In the genomic region with DNA sequence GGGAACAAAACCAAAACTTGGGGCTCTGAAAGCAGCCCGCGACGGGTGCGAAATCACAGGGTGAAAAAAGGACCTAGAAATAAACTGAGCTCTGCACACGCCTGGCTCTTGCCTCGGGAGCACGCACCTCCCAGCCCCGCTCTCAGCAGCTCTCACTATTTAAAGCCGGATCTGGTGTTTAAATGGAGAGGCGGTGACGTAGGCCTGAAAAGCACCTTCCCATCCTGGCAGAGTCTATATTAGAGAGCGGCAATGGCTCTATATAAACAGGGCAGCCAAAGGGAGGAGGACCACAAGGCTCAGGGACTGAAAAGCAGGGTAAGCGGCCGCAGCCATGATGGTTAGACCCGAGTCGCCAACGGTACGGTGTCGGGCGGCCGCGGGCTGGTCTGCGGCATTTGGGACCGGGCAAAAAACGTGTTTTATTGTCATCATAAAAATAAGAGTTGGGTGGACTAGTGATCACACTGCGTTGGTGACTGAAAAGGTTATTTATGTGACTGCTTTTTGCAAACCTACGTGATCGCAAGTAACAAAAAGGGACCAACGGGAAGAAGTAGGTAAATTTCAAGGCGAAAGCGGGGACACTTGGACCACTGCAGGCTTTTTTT, we compare ENCODE assay signal across 1 cellular context.
TF ChIP-seq lines count a peak whose summit lies in the region.

No MANE protein-coding gene starts in this region.

TF ChIP-seq in HepG2, 621 proteins besides CTCF, POLR2A, EP300 and RAD21 (continued from another document and continues in another):
- TF ChIP-seq, protein P1, sequence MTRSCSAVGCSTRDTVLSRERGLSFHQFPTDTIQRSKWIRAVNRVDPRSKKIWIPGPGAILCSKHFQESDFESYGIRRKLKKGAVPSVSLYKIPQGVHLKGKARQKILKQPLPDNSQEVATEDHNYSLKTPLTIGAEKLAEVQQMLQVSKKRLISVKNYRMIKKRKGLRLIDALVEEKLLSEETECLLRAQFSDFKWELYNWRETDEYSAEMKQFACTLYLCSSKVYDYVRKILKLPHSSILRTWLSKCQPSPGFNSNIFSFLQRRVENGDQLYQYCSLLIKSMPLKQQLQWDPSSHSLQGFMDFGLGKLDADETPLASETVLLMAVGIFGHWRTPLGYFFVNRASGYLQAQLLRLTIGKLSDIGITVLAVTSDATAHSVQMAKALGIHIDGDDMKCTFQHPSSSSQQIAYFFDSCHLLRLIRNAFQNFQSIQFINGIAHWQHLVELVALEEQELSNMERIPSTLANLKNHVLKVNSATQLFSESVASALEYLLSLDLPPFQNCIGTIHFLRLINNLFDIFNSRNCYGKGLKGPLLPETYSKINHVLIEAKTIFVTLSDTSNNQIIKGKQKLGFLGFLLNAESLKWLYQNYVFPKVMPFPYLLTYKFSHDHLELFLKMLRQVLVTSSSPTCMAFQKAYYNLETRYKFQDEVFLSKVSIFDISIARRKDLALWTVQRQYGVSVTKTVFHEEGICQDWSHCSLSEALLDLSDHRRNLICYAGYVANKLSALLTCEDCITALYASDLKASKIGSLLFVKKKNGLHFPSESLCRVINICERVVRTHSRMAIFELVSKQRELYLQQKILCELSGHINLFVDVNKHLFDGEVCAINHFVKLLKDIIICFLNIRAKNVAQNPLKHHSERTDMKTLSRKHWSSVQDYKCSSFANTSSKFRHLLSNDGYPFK (CRISPR knock-in tag; IDR thresholded peaks at IDR 0.05; ENCODE audit: borderline replicate concordance): peak; percentile 87; the same call in 1 of the 2 replicates
- TF ChIP-seq ZNF773 (CRISPR knock-in tag; IDR thresholded peaks at IDR 0.05; ENCODE audit: borderline replicate concordance): no peak
- peak; percentile 60; the same call in 1 of the 2 replicates for TF ChIP-seq GTF3A (CRISPR knock-in tag; conservative IDR thresholded peaks at IDR 0.05)
- TF ChIP-seq, protein P2, sequence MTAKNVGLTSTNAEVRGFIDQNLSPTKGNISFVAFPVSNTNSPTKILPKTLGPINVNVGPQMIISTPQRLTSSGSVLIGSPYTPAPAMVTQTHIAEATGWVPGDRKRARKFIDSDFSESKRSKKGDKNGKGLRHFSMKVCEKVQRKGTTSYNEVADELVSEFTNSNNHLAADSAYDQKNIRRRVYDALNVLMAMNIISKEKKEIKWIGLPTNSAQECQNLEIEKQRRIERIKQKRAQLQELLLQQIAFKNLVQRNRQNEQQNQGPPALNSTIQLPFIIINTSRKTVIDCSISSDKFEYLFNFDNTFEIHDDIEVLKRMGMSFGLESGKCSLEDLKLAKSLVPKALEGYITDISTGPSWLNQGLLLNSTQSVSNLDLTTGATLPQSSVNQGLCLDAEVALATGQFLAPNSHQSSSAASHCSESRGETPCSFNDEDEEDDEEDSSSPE (CRISPR knock-in tag; IDR thresholded peaks at IDR 0.05): peak; percentile 56; the same call in 1 of the 2 replicates
- TF ChIP-seq, protein P3, sequence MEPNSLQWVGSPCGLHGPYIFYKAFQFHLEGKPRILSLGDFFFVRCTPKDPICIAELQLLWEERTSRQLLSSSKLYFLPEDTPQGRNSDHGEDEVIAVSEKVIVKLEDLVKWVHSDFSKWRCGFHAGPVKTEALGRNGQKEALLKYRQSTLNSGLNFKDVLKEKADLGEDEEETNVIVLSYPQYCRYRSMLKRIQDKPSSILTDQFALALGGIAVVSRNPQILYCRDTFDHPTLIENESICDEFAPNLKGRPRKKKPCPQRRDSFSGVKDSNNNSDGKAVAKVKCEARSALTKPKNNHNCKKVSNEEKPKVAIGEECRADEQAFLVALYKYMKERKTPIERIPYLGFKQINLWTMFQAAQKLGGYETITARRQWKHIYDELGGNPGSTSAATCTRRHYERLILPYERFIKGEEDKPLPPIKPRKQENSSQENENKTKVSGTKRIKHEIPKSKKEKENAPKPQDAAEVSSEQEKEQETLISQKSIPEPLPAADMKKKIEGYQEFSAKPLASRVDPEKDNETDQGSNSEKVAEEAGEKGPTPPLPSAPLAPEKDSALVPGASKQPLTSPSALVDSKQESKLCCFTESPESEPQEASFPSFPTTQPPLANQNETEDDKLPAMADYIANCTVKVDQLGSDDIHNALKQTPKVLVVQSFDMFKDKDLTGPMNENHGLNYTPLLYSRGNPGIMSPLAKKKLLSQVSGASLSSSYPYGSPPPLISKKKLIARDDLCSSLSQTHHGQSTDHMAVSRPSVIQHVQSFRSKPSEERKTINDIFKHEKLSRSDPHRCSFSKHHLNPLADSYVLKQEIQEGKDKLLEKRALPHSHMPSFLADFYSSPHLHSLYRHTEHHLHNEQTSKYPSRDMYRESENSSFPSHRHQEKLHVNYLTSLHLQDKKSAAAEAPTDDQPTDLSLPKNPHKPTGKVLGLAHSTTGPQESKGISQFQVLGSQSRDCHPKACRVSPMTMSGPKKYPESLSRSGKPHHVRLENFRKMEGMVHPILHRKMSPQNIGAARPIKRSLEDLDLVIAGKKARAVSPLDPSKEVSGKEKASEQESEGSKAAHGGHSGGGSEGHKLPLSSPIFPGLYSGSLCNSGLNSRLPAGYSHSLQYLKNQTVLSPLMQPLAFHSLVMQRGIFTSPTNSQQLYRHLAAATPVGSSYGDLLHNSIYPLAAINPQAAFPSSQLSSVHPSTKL (CRISPR knock-in tag; IDR thresholded peaks at IDR 0.05): peak; percentile 73
- TF ChIP-seq ATF7-NPFF (CRISPR knock-in tag; IDR thresholded peaks at IDR 0.05; ENCODE audit: low read depth): peak; percentile 78; the same call in 1 of the 2 replicates
- TF ChIP-seq, protein P4, sequence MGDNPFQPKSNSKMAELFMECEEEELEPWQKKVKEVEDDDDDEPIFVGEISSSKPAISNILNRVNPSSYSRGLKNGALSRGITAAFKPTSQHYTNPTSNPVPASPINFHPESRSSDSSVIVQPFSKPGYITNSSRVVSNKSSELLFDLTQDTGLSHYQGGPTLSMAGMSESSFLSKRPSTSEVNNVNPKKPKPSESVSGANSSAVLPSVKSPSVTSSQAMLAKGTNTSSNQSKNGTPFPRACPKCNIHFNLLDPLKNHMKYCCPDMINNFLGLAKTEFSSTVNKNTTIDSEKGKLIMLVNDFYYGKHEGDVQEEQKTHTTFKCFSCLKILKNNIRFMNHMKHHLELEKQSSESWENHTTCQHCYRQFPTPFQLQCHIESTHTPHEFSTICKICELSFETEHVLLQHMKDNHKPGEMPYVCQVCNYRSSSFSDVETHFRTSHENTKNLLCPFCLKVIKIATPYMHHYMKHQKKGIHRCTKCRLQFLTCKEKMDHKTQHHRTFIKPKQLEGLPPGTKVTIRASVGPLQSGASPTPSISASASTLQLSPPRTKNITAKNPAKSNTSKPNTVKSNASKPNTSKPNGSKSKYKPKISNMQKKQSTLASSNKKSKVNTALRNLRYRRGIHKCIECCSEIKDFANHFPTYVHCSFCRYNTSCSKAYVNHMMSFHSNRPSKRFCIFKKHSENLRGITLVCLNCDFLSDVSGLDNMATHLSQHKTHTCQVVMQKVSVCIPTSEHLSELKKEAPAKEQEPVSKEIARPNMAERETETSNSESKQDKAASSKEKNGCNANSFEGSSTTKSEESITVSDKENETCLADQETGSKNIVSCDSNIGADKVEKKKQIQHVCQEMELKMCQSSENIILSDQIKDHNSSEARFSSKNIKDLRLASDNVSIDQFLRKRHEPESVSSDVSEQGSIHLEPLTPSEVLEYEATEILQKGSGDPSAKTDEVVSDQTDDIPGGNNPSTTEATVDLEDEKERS (CRISPR knock-in tag; IDR thresholded peaks at IDR 0.05): peak; percentile 76; the same call in 1 of the 2 replicates
- TF ChIP-seq POLR2AphosphoS5 (IDR thresholded peaks at IDR 0.05; ENCODE audit: low read depth, low read length): peak; percentile 98
- TF ChIP-seq SRF (IDR thresholded peaks at IDR 0.05; ENCODE audit: low read depth, low read length): no peak
- TF ChIP-seq, protein P5, sequence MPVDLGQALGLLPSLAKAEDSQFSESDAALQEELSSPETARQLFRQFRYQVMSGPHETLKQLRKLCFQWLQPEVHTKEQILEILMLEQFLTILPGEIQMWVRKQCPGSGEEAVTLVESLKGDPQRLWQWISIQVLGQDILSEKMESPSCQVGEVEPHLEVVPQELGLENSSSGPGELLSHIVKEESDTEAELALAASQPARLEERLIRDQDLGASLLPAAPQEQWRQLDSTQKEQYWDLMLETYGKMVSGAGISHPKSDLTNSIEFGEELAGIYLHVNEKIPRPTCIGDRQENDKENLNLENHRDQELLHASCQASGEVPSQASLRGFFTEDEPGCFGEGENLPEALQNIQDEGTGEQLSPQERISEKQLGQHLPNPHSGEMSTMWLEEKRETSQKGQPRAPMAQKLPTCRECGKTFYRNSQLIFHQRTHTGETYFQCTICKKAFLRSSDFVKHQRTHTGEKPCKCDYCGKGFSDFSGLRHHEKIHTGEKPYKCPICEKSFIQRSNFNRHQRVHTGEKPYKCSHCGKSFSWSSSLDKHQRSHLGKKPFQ (CRISPR knock-in tag; IDR thresholded peaks at IDR 0.05; ENCODE audit: insufficient replicate concordance): no peak
- TF ChIP-seq ONECUT2 (CRISPR knock-in tag; IDR thresholded peaks at IDR 0.05): no peak
- TF ChIP-seq, protein P6, sequence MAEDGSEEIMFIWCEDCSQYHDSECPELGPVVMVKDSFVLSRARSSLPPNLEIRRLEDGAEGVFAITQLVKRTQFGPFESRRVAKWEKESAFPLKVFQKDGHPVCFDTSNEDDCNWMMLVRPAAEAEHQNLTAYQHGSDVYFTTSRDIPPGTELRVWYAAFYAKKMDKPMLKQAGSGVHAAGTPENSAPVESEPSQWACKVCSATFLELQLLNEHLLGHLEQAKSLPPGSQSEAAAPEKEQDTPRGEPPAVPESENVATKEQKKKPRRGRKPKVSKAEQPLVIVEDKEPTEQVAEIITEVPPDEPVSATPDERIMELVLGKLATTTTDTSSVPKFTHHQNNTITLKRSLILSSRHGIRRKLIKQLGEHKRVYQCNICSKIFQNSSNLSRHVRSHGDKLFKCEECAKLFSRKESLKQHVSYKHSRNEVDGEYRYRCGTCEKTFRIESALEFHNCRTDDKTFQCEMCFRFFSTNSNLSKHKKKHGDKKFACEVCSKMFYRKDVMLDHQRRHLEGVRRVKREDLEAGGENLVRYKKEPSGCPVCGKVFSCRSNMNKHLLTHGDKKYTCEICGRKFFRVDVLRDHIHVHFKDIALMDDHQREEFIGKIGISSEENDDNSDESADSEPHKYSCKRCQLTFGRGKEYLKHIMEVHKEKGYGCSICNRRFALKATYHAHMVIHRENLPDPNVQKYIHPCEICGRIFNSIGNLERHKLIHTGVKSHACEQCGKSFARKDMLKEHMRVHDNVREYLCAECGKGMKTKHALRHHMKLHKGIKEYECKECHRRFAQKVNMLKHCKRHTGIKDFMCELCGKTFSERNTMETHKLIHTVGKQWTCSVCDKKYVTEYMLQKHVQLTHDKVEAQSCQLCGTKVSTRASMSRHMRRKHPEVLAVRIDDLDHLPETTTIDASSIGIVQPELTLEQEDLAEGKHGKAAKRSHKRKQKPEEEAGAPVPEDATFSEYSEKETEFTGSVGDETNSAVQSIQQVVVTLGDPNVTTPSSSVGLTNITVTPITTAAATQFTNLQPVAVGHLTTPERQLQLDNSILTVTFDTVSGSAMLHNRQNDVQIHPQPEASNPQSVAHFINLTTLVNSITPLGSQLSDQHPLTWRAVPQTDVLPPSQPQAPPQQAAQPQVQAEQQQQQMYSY (CRISPR knock-in tag; IDR thresholded peaks at IDR 0.05): no peak
- TF ChIP-seq HNF4G (IDR thresholded peaks at IDR 0.05; ENCODE audit: borderline replicate concordance, low read depth, low read length): peak; percentile 50; the same call in 1 of the 2 replicates
- TF ChIP-seq HNF4G (CRISPR knock-in tag; IDR thresholded peaks at IDR 0.05; ENCODE audit: borderline replicate concordance, low read depth): no peak
- 0 out of 2 replicates have a peak, but pooled peaks have one; percentile 73 for TF ChIP-seq TGIF2 (CRISPR knock-in tag; IDR thresholded peaks at IDR 0.05)
- TF ChIP-seq, protein P7, sequence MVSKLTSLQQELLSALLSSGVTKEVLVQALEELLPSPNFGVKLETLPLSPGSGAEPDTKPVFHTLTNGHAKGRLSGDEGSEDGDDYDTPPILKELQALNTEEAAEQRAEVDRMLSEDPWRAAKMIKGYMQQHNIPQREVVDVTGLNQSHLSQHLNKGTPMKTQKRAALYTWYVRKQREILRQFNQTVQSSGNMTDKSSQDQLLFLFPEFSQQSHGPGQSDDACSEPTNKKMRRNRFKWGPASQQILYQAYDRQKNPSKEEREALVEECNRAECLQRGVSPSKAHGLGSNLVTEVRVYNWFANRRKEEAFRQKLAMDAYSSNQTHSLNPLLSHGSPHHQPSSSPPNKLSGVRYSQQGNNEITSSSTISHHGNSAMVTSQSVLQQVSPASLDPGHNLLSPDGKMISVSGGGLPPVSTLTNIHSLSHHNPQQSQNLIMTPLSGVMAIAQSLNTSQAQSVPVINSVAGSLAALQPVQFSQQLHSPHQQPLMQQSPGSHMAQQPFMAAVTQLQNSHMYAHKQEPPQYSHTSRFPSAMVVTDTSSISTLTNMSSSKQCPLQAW (CRISPR knock-in tag; IDR thresholded peaks at IDR 0.05): peak; percentile 75
- peak; percentile 65; the same call in 1 of the 2 replicates for TF ChIP-seq ZNF343 (CRISPR knock-in tag; IDR thresholded peaks at IDR 0.05)
- TF ChIP-seq, protein P8, sequence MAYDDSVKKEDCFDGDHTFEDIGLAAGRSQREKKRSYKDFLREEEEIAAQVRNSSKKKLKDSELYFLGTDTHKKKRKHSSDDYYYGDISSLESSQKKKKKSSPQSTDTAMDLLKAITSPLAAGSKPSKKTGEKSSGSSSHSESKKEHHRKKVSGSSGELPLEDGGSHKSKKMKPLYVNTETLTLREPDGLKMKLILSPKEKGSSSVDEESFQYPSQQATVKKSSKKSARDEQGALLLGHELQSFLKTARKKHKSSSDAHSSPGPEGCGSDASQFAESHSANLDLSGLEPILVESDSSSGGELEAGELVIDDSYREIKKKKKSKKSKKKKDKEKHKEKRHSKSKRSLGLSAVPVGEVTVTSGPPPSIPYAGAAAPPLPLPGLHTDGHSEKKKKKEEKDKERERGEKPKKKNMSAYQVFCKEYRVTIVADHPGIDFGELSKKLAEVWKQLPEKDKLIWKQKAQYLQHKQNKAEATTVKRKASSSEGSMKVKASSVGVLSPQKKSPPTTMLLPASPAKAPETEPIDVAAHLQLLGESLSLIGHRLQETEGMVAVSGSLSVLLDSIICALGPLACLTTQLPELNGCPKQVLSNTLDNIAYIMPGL (CRISPR knock-in tag; IDR thresholded peaks at IDR 0.05; ENCODE audit: borderline replicate concordance in 1 of 2, low read depth in 1 of 2): peak; percentile 40 to 53; a peak in 2 of 4 replicates
- peak; percentile 65; the same call in 1 of the 2 replicates for TF ChIP-seq ZNF451 (CRISPR knock-in tag; IDR thresholded peaks at IDR 0.05)
- TF ChIP-seq, protein P9, sequence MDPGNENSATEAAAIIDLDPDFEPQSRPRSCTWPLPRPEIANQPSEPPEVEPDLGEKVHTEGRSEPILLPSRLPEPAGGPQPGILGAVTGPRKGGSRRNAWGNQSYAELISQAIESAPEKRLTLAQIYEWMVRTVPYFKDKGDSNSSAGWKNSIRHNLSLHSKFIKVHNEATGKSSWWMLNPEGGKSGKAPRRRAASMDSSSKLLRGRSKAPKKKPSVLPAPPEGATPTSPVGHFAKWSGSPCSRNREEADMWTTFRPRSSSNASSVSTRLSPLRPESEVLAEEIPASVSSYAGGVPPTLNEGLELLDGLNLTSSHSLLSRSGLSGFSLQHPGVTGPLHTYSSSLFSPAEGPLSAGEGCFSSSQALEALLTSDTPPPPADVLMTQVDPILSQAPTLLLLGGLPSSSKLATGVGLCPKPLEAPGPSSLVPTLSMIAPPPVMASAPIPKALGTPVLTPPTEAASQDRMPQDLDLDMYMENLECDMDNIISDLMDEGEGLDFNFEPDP (CRISPR knock-in tag; conservative IDR thresholded peaks at IDR 0.05): no peak
- peak; percentile 67; the same call in 1 of the 2 replicates for TF ChIP-seq NFKBIZ (CRISPR knock-in tag; IDR thresholded peaks at IDR 0.05)
- peak; percentile 88 for TF ChIP-seq ZNF263 (CRISPR knock-in tag; IDR thresholded peaks at IDR 0.05)
- TF ChIP-seq PAF1 (CRISPR knock-in tag; IDR thresholded peaks at IDR 0.05): 0 out of 2 replicates have a peak, but pooled peaks have one; percentile 38
- TF ChIP-seq ZNF143 (CRISPR knock-in tag; IDR thresholded peaks at IDR 0.05): peak; percentile 49; the same call in 1 of the 2 replicates
- no peak for TF ChIP-seq STAG1 (CRISPR knock-in tag; IDR thresholded peaks at IDR 0.05)
- TF ChIP-seq ZMYM4 (CRISPR knock-in tag; IDR thresholded peaks at IDR 0.05): peak; percentile 100
